In genomic region chr17:81267390-81268067, GRCh38 we compare ENCODE assay signal across 1 cellular context.
TF ChIP-seq lines count a peak whose summit lies in the region.

No MANE protein-coding gene starts in this region.

TF ChIP-seq in K562, 482 proteins besides CTCF, POLR2A, EP300 and RAD21:
- peak; percentile 30; the same call in 1 of the 2 replicates for TF ChIP-seq NFE2 (IDR thresholded peaks at IDR 0.05; ENCODE audit: low read depth)
- no peak for TF ChIP-seq PBX2 (CRISPR knock-in tag; IDR thresholded peaks at IDR 0.05; ENCODE audit: low read depth)
- peak; percentile 78 for TF ChIP-seq PBX2 (tag; conservative IDR thresholded peaks at IDR 0.05; ENCODE audit: low read depth)
- TF ChIP-seq ZNF354B (CRISPR knock-in tag; IDR thresholded peaks at IDR 0.05) = no peak
- peak; percentile 30; the same call in 1 of the 2 replicates for TF ChIP-seq ZNF316 (IDR thresholded peaks at IDR 0.05)
- no peak for TF ChIP-seq ZNF583 (CRISPR knock-in tag; IDR thresholded peaks at IDR 0.05)
- peak; percentile 64; the same call in 1 of the 2 replicates for TF ChIP-seq RFX1 (IDR thresholded peaks at IDR 0.05)
- TF ChIP-seq MEIS2 (IDR thresholded peaks at IDR 0.05; ENCODE audit: partially characterized antibody) = peak; percentile 72
TF ChIP-seq in K562: peak in this region for 5.
